ENCODE assay signal across 8 cellular contexts in the genomic region with DNA sequence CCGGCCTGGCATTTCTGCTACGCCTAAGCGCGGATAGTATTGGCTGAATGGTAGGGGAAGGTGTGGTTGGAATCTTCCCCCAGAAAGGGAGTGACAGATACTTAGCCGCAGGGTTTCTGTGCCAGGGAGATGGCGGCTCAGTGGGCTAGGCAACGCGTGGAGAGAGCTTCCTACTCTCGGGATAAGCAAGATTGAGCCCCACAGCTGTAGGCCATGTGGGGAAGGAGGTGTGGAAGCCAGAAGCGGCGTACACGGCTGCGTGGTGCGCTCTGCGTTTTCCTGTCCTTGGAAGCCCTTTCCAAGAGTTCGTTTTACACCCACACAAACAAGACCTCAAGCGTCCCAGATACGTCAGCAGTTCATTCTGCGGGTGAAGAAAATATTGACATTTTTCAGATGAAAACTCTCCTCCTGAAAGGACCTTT. TPM values are rescaled to one million over a fixed set of nuclear protein-coding genes. Genes with fewer than 3 reads are reported as not detected.
A peak's percentile ranks its signal among the peaks of the same experiment; 100 is the strongest.
DNase-seq lines count a peak whose midpoint lies in the region; ATAC-seq lines count a peak whose summit lies in the region.

No MANE protein-coding gene starts in this region.

- DNase-seq in CD1c-positive myeloid dendritic cell (ENCODE audit: extremely low spot score) (peak; percentile 65), SK-MEL-5 (ENCODE audit: low read depth, low spot score) (peak; percentile 78), amniotic epithelial cell (ENCODE audit: low read depth) (peak; percentile 77), hepatic stellate cell (ENCODE audit: low spot score) (peak; percentile 48), retina (peak; percentile 76), germinal center (ENCODE audit: low spot score) (no peak)

- in situ Hi-C loops in SK-MEL-5 (cut with HindIII; ENCODE audit: low pct_unique_long_range_greater_than_20kb, low sequenced_read_pairs): no loop called here

- ATAC-seq in GM19438 (IDR thresholded peaks at IDR 0.05; ENCODE audit: low read depth, unreplicated experiment) (peak; percentile 35), HG03520 (IDR thresholded peaks at IDR 0.05; ENCODE audit: unreplicated experiment) (peak; percentile 22)

RNA-seq across cellular contexts. Expression of a gene that starts 0.4 kb away (rescaled TPM):
- 95.7 and 97.1 TPM in 2 replicates for total RNA-seq in SK-MEL-5 (2014; rRNA removed; shearing (Covaris generic))
- 83.5 and 93.1 TPM in 2 replicates for polyA plus RNA-seq in SK-MEL-5 (2015; cell fraction: cytosol; rRNA removed)
- polyA plus RNA-seq in SK-MEL-5 (2015; cell fraction: nucleus; rRNA removed): 68.9 and 80.5 TPM in 2 replicates

RNA-seq across cellular contexts. Expression of a gene that starts 50.6 kb away (rescaled TPM):
- total RNA-seq in SK-MEL-5 (2014; rRNA removed; shearing (Covaris generic)): 12.1 and 14.0 TPM in 2 replicates
- 6.7 and 8.5 TPM in 2 replicates for polyA plus RNA-seq in SK-MEL-5 (2015; cell fraction: cytosol; rRNA removed)
- 8.0 and 10.8 TPM in 2 replicates for polyA plus RNA-seq in SK-MEL-5 (2015; cell fraction: nucleus; rRNA removed)
